In the genomic region with DNA sequence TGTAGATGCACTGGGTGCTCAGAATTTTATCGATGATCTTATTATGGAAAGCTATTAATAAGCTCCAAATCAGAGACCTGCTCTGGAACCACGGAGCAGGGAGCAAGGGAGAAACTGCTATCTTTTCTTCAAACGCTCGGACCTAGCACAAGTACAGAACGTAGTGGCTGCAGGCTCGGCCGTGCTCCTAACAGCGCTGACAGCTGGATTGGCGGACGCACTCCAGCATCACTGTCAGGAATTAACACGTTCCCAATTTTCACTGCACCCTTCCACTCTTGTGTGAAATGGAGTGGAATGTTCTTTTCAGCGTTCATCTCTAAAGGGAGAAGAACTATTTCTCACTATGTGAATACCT, we compare ENCODE assay signal across 7 cellular contexts.
DNase-seq lines count a peak whose midpoint lies in the region; ATAC-seq, FAIRE-seq and TF ChIP-seq lines count a peak whose summit lies in the region.

No MANE protein-coding gene starts in this region.

- peaks cover 10% of the 10 kb centered on the region; the same call in 1 of the 2 replicates for H3K27me3 ChIP-seq in OCI-LY3 (ENCODE audit: low read depth, low read length)
- peaks cover 5 to 7% of the 10 kb centered on the region in 2 experiments for H3K27me3 ChIP-seq in endothelial cell of umbilical vein (ENCODE audit: control insufficient read depth in 2 of 2, insufficient read depth in 2 of 2, low read length in 2 of 2)
- no peaks in the 10 kb centered on the region for H3K27me3 ChIP-seq in naive thymus-derived CD4-positive, alpha-beta T cell (ENCODE audit: control insufficient read depth in 2 of 2, insufficient read depth in 2 of 2, low read length in 2 of 2)

- peak overlapping the region; percentile 54 to 97 (median 93) for H3K27ac Mint-ChIP-seq in naive thymus-derived CD4-positive, alpha-beta T cell

- H3K9me1 ChIP-seq in endothelial cell of umbilical vein (replicated peaks; ENCODE audit: control insufficient read depth, extremely low read depth, insufficient read depth, low read length), result no peaks in the 10 kb centered on the region

- peak overlapping the region; percentile 79 for H2AFZ ChIP-seq in OCI-LY3 (ENCODE audit: low read depth, low read length)
- H2AFZ ChIP-seq in endothelial cell of umbilical vein (ENCODE audit: low read depth, low read length), result peak overlapping the region; percentile 92

- TF ChIP-seq CTCF in OCI-LY3 (IDR thresholded peaks at IDR 0.05; ENCODE audit: low read depth, low read length) (no peak), endothelial cell of umbilical vein (IDR thresholded peaks at IDR 0.05; ENCODE audit: extremely low read depth in 1 of 2, insufficient read depth in 1 of 2, low read depth in 1 of 2, low read length in 2 of 2) (no peak)

- BruUV-seq in endothelial cell of umbilical vein (replicated peaks; lab: Mats Ljungman, UMichigan), result no TSS peak

- peak overlapping the region; percentile 37 for H3K27ac ChIP-seq in OCI-LY3 (ENCODE audit: low read length)
- H3K27ac ChIP-seq in endothelial cell of umbilical vein (ENCODE audit: insufficient read depth, low read depth, low read length), result no peak overlapping the region
- H3K27ac ChIP-seq in naive thymus-derived CD4-positive, alpha-beta T cell (ENCODE audit: low read depth, low read length), result peak overlapping the region; percentile 74

- H3K4me3 Mint-ChIP-seq in naive thymus-derived CD4-positive, alpha-beta T cell, result peak overlapping the region; percentile 84 to 95 (median 94)

- no peaks in the 10 kb centered on the region for H4K20me1 ChIP-seq in OCI-LY3 (ENCODE audit: insufficient read depth, low read length)
- no peaks in the 10 kb centered on the region for H4K20me1 ChIP-seq in endothelial cell of umbilical vein (replicated peaks; ENCODE audit: control insufficient read depth, extremely low read depth, insufficient read depth, low read length)

- no peaks in the 10 kb centered on the region for H3K36me3 Mint-ChIP-seq in naive thymus-derived CD4-positive, alpha-beta T cell

- POLR2A ChIA-PET in endothelial cell of umbilical vein (lab: Charles Lee), result no interaction called here
- POLR2A ChIA-PET in naive thymus-derived CD4-positive, alpha-beta T cell (lab: Charles Lee), result interaction anchor here (1.0 to 1.1 kb wide), 2 partner anchors 149 to 308 kb away, joined by 3 read pairs; no protein-coding TSS in a partner anchor

- DNase-seq in endothelial cell of umbilical vein (ENCODE audit: low read depth, low spot score), result peak; percentile 40
- no peak for DNase-seq in naive thymus-derived CD4-positive, alpha-beta T cell
- DNase-seq in activated effector memory CD4-positive, alpha-beta T cell treated with Interleukin-2 at 50 U/mL for 16 hours, result no peak
- no peak for DNase-seq in ureter (ENCODE audit: low spot score)

- H3K9ac ChIP-seq in OCI-LY3 (ENCODE audit: low read length), result peak overlapping the region; percentile 68
- no peak overlapping the region for H3K9ac ChIP-seq in endothelial cell of umbilical vein (replicated peaks; ENCODE audit: extremely low read depth, insufficient read depth, low read length)

- peaks cover 5 to 46% (median 26%) of the 10 kb centered on the region in 7 donors for H3K4me1 Mint-ChIP-seq in naive thymus-derived CD4-positive, alpha-beta T cell

- dilution Hi-C loops in endothelial cell of umbilical vein (cut with MboI; ENCODE audit: extremely low pct_ligation_motif_present, low sequenced_read_pairs), result no loop called here

- no peaks in the 10 kb centered on the region for H3K9me3 ChIP-seq in OCI-LY3 (ENCODE audit: insufficient read depth, low read length)
- H3K9me3 ChIP-seq in endothelial cell of umbilical vein (replicated peaks; ENCODE audit: control insufficient read depth, insufficient read depth, low read length), result no peaks in the 10 kb centered on the region
- no peaks in the 10 kb centered on the region for H3K9me3 ChIP-seq in naive thymus-derived CD4-positive, alpha-beta T cell (ENCODE audit: control insufficient read depth in 2 of 3, low read length in 3 of 3)

- peaks cover 0 to 33% (median 0%) of the 10 kb centered on the region in 5 donors for H3K27me3 Mint-ChIP-seq in naive thymus-derived CD4-positive, alpha-beta T cell

- intact Hi-C loops in endothelial cell of umbilical vein (cut with micrococcal nuclease), result loop anchor here (1.0 kb wide), 1 partner anchor 185 kb away; no protein-coding TSS in a partner anchor
- intact Hi-C loops in naive thymus-derived CD4-positive, alpha-beta T cell (cut with micrococcal nuclease), result loop anchor here (1.0 to 5.0 kb wide), 5 partner anchors 107 to 180 kb away; partner anchors contain the start of gene ZNF281 (in 2 of the 2)

- ATAC-seq in GM21529 (IDR thresholded peaks at IDR 0.05; ENCODE audit: unreplicated experiment) (peak; percentile 5), GM18520 (IDR thresholded peaks at IDR 0.05; ENCODE audit: unreplicated experiment) (no peak)
- ATAC-seq in naive thymus-derived CD4-positive, alpha-beta T cell, result no peak

- TF ChIP-seq POLR2A in endothelial cell of umbilical vein (IDR thresholded peaks at IDR 0.05; ENCODE audit: low read depth, low read length), result no peak

- H3K4me1 ChIP-seq in OCI-LY3 (ENCODE audit: low read length) (peaks cover 57% of the 10 kb centered on the region), endothelial cell of umbilical vein (ENCODE audit: control insufficient read depth, extremely low read depth, insufficient read depth, low read length) (peaks cover 2% of the 10 kb centered on the region)
- H3K4me1 ChIP-seq in naive thymus-derived CD4-positive, alpha-beta T cell (ENCODE audit: control insufficient read depth in 2 of 2, insufficient read depth in 2 of 2, low read length in 2 of 2), result peaks cover 13 to 15% of the 10 kb centered on the region in 2 donors

- H3K4me2 ChIP-seq in OCI-LY3 (ENCODE audit: low read length), result peak overlapping the region; percentile 95
- H3K4me2 ChIP-seq in endothelial cell of umbilical vein (ENCODE audit: insufficient read depth, low read length), result peak overlapping the region; percentile 90

- CTCF ChIA-PET in endothelial cell of umbilical vein (lab: Charles Lee), result interaction anchor here (0.7 to 1.6 kb wide), 3 partner anchors 9 to 256 kb away, joined by 3 read pairs; no protein-coding TSS in a partner anchor
- CTCF ChIA-PET in naive thymus-derived CD4-positive, alpha-beta T cell (lab: Charles Lee), result interaction anchor here (0.6 to 1.6 kb wide), 5 partner anchors 23 to 164 kb away, joined by 3 to 6 read pairs (median 3); no protein-coding TSS in a partner anchor

- H3K79me2 ChIP-seq in OCI-LY3 (ENCODE audit: low read length), result no peaks in the 10 kb centered on the region
- no peaks in the 10 kb centered on the region for H3K79me2 ChIP-seq in endothelial cell of umbilical vein (ENCODE audit: control insufficient read depth, insufficient read depth, low read length)

- no peaks in the 10 kb centered on the region for H3K36me3 ChIP-seq in OCI-LY3 (replicated peaks; ENCODE audit: low read depth, low read length)
- no peaks in the 10 kb centered on the region for H3K36me3 ChIP-seq in endothelial cell of umbilical vein (ENCODE audit: control insufficient read depth in 2 of 2, extremely low read depth in 1 of 2, insufficient read depth in 2 of 2, low read length in 2 of 2)
- H3K36me3 ChIP-seq in naive thymus-derived CD4-positive, alpha-beta T cell (ENCODE audit: control insufficient read depth in 2 of 3, insufficient read depth in 3 of 3, low read length in 3 of 3), result no peaks in the 10 kb centered on the region

- H3K4me3 ChIP-seq in OCI-LY3 (ENCODE audit: low read length), result peak overlapping the region; percentile 86
- H3K4me3 ChIP-seq in endothelial cell of umbilical vein (replicated peaks in 1 of 3; ENCODE audit: insufficient read depth in 1 of 3, low read depth in 1 of 3, low read length in 3 of 3), result peak overlapping the region in 2 of 3 experiments; percentile 63 to 81
- H3K4me3 ChIP-seq in naive thymus-derived CD4-positive, alpha-beta T cell (ENCODE audit: low read length), result peak overlapping the region; percentile 95

- FAIRE-seq in endothelial cell of umbilical vein (lab: Jason Lieb, UNC), result no peak

- H3K9me3 Mint-ChIP-seq in naive thymus-derived CD4-positive, alpha-beta T cell, result peaks cover 0 to 3% (median 0%) of the 10 kb centered on the region in 11 donors

TF ChIP-seq in endothelial cell of umbilical vein, 7 proteins besides CTCF, POLR2A, EP300 and RAD21:
- TF ChIP-seq, protein P1, sequence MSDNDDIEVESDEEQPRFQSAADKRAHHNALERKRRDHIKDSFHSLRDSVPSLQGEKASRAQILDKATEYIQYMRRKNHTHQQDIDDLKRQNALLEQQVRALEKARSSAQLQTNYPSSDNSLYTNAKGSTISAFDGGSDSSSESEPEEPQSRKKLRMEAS (IDR thresholded peaks at IDR 0.05; ENCODE audit: insufficient read depth, insufficient read length), result no peak
- TF ChIP-seq FOS (IDR thresholded peaks at IDR 0.05; ENCODE audit: borderline replicate concordance, insufficient read depth, low read length), result no peak
- no peak for TF ChIP-seq POLR2AphosphoS5 (IDR thresholded peaks at IDR 0.05; ENCODE audit: insufficient read depth, low read depth, low read length)
- TF ChIP-seq EZH2 (IDR thresholded peaks at IDR 0.05; ENCODE audit: borderline replicate concordance, low read depth, low read length, severe bottlenecking), result no peak
- no peak for TF ChIP-seq JUN (IDR thresholded peaks at IDR 0.05; ENCODE audit: borderline replicate concordance, insufficient read depth, insufficient read length, low read depth)
- no peak for TF ChIP-seq MYC (IDR thresholded peaks at IDR 0.05; ENCODE audit: low read depth, low read length)
- no peak for TF ChIP-seq GATA2 (IDR thresholded peaks at IDR 0.05; ENCODE audit: insufficient read depth, insufficient read length, low read depth, low read length)
